24 cellular contexts compared by ENCODE assay signal in the genomic region with DNA sequence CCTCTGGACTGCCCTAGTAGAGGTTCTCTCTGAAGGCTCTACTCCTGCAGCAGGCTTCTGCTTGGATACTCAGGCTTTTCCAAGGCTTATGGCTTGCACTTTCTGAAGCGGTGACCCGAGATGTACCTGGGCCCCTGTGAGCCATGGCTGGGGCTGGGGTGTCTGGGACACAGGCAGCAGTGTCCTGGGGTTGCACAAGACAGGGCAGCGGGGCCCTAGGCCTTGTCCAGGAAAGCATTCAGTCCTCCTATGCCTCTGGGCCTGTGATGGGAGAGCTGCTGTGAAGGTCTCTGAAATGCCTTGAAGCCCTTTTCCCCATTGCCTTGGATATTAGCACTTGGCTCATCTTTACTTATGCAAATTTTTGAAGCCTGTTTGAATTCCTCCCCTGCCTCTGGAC.
"Had no signal": no experiment of that assay in that cellular context is flagged by ENCODE, and none has a peak within 500 bp of the region (broad histone marks: within the 10 kb centered on the region; RNA-seq: fewer than 3 reads in every experiment).

No MANE protein-coding gene starts in this region.

- DNase-seq: colonic mucosa; cortex of kidney; dermis blood vessel endothelial cell; dorsolateral prefrontal cortex; effector CD4-positive, alpha-beta T cell; effector CD8-positive, alpha-beta T cell; effector memory CD4-positive, alpha-beta T cell; effector memory CD8-positive, alpha-beta T cell; erythroblast; esophagus squamous epithelium; foreskin fibroblast; foreskin keratinocyte; foreskin melanocyte; gastrocnemius medialis; glutamatergic neuron; head of caudate nucleus; heart left ventricle; heart right ventricle had no signal

- H3K4me3 Mint-ChIP-seq: dendritic cell treated with granulocyte-macrophage colony-stimulating factor and Interleukin-4, amounts not matched to agents 40 ng/mL and 50 ng/mL, for 4 days; effector memory CD8-positive, alpha-beta T cell had no signal

- ATAC-seq: effector memory CD8-positive, alpha-beta T cell; esophagus mucosa; foreskin keratinocyte; gastrocnemius medialis; gastroesophageal sphincter; heart left ventricle; heart right ventricle had no signal

- H3K27me3 ChIP-seq: colonic mucosa, esophagus muscularis mucosa, esophagus squamous epithelium, foreskin keratinocyte, gastrocnemius medialis, gastroesophageal sphincter, heart left ventricle had no signal

- H3K27ac Mint-ChIP-seq: dendritic cell treated with granulocyte-macrophage colony-stimulating factor and Interleukin-4, amounts not matched to agents 40 ng/mL and 50 ng/mL, for 4 days; effector memory CD8-positive, alpha-beta T cell had no signal

- H3K27ac ChIP-seq: colonic mucosa, coronary artery, dorsolateral prefrontal cortex, epithelial cell of prostate, esophagus muscularis mucosa, esophagus squamous epithelium, foreskin keratinocyte, gastrocnemius medialis, gastroesophageal sphincter, heart left ventricle, heart right ventricle had no signal

- H3K9me3 ChIP-seq: colonic mucosa, gastrocnemius medialis had no signal

- H3K4me3 ChIP-seq: colonic mucosa, coronary artery, dorsolateral prefrontal cortex, esophagus muscularis mucosa, esophagus squamous epithelium, gastrocnemius medialis, gastroesophageal sphincter, heart left ventricle, heart right ventricle had no signal

- H3K36me3 ChIP-seq: colonic mucosa, esophagus muscularis mucosa, esophagus squamous epithelium, gastrocnemius medialis, gastroesophageal sphincter, heart left ventricle, heart right ventricle had no signal

- H3K27me3 Mint-ChIP-seq: dendritic cell treated with granulocyte-macrophage colony-stimulating factor and Interleukin-4, amounts not matched to agents 40 ng/mL and 50 ng/mL, for 4 days; effector memory CD8-positive, alpha-beta T cell had no signal

- H3K4me1 ChIP-seq: colonic mucosa, esophagus squamous epithelium, foreskin keratinocyte, gastrocnemius medialis, gastroesophageal sphincter, heart left ventricle, heart right ventricle had no signal
